9 cellular contexts compared by ENCODE assay signal in the genomic region with DNA sequence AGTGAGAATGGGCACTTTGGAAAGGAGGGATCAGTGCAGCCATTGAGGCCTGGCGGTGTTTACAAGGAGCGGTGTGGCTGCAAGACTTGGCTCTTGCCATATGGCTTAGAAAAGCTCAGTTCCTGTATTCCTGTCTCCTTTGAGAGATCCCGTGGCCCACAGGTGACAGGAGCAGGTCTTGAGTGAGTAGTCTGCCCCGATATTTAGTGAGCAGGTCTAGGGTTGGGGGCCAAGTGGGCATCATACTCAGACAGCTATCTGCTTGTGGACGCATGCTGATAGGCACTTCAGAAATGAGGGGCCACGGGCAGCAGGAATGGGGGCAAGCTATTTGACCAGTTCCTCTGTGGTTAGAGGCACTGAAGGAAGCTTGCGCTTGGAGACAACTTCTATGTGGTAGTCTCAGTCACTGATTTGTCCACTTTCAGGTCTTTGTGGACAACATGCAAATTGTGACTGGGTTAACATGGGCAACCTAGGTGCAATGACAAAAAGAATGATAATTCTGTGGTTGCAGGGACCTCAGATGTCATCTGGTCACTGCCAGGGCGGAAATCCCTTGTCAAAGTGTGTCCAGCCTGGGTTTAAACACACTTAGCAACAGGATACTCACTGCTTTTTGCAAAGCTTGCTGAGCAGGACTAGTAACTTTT. TPM values are rescaled to one million over a fixed set of nuclear protein-coding genes. Genes with fewer than 3 reads are reported as not detected.
A peak's percentile ranks its signal among the peaks of the same experiment; 100 is the strongest.
DNase-seq lines count a peak whose midpoint lies in the region; ATAC-seq and TF ChIP-seq lines count a peak whose summit lies in the region.
"Had no signal": no experiment of that assay in that cellular context is flagged by ENCODE, and none has a peak within 500 bp of the region (broad histone marks: within the 10 kb centered on the region; RNA-seq: fewer than 3 reads in every experiment).

No MANE protein-coding gene starts in this region.

- TF ChIP-seq CTCF in OCI-LY1 (IDR thresholded peaks at IDR 0.05; ENCODE audit: low read length) = no peak
- no peak for TF ChIP-seq CTCF in osteocyte (IDR thresholded peaks at IDR 0.05)

- H4K20me1 ChIP-seq in OCI-LY1 (ENCODE audit: insufficient read depth, low read length) = no peaks in the 10 kb centered on the region

- H3K27me3 Mint-ChIP-seq in osteocyte (ENCODE audit: unreplicated experiment) = peaks cover 31% of the 10 kb centered on the region

- no peaks in the 10 kb centered on the region for H3K9me3 Mint-ChIP-seq in osteocyte (ENCODE audit: unreplicated experiment)

- H3K9ac ChIP-seq in OCI-LY1 (ENCODE audit: low read length) (peak overlapping the region; percentile 95), endocrine pancreas (ENCODE audit: control insufficient read depth, insufficient read depth, low read length) (peak overlapping the region; percentile 88)

- H3K79me2 ChIP-seq in OCI-LY1 (ENCODE audit: insufficient read depth, low read length) = peaks cover 14% of the 10 kb centered on the region; the same call in 1 of the 2 replicates

- H3K36me3 ChIP-seq in OCI-LY1 (ENCODE audit: insufficient read depth, low read length) (peaks cover 44% of the 10 kb centered on the region), endocrine pancreas (ENCODE audit: control insufficient read depth, insufficient read depth, low read length) (peaks cover 5% of the 10 kb centered on the region)

- H3K27me3 ChIP-seq in OCI-LY1 (ENCODE audit: insufficient read depth, low read length) = no peaks in the 10 kb centered on the region
- H3K27me3 ChIP-seq in endocrine pancreas (ENCODE audit: control insufficient read depth, insufficient read depth, low read length) = no peaks in the 10 kb centered on the region

- peak overlapping the region; percentile 58 for H3K27ac Mint-ChIP-seq in osteocyte (ENCODE audit: unreplicated experiment)

- ATAC-seq in HG03175 (IDR thresholded peaks at IDR 0.05; ENCODE audit: unreplicated experiment) = no peak
- no peak for ATAC-seq in HG02642 (IDR thresholded peaks at IDR 0.05; ENCODE audit: poor library complexity, unreplicated experiment)
- no peak for ATAC-seq in HG03457 (IDR thresholded peaks at IDR 0.05; ENCODE audit: unreplicated experiment)

- peak overlapping the region; percentile 75 for H3K4me2 ChIP-seq in OCI-LY1 (ENCODE audit: low read length)

- peak overlapping the region; percentile 87 for H3K4me3 Mint-ChIP-seq in osteocyte (ENCODE audit: unreplicated experiment)

- no peak for DNase-seq in osteocyte (ENCODE audit: extremely low spot score, unreplicated experiment)
- DNase-seq in central memory CD4-positive, alpha-beta T cell = no peak
- DNase-seq: NCI-H1694 had no signal

- H3K4me1 ChIP-seq in OCI-LY1 (ENCODE audit: insufficient read depth, low read length, severe bottlenecking) (peaks cover 16% of the 10 kb centered on the region), endocrine pancreas (ENCODE audit: control insufficient read depth, insufficient read depth, low read length) (peaks cover 9% of the 10 kb centered on the region)

- H3K9me2 ChIP-seq in OCI-LY1 (ENCODE audit: low read depth, low read length) = no peaks in the 10 kb centered on the region

- H2AFZ ChIP-seq in OCI-LY1 (ENCODE audit: low read length) = no peak overlapping the region

- H3K27ac ChIP-seq in OCI-LY1 (ENCODE audit: low read depth, low read length, poor library complexity, severe bottlenecking) = no peak overlapping the region

- H3K4me3 ChIP-seq in GM08714 (ENCODE audit: low read length) (peak overlapping the region; percentile 97), OCI-LY1 (ENCODE audit: low read depth, low read length, poor library complexity, severe bottlenecking) (peak overlapping the region; percentile 88), endocrine pancreas (ENCODE audit: control insufficient read depth, insufficient read depth, low read length) (peak overlapping the region; percentile 70)

- no peaks in the 10 kb centered on the region for H3F3A ChIP-seq in OCI-LY1 (ENCODE audit: insufficient read depth, low read length)

- H3K9me3 ChIP-seq in OCI-LY1 (ENCODE audit: low read length) (no peaks in the 10 kb centered on the region), endocrine pancreas (ENCODE audit: control insufficient read depth, low read length) (no peaks in the 10 kb centered on the region)

- H3K4me1 Mint-ChIP-seq in osteocyte (ENCODE audit: unreplicated experiment) = peaks cover 24% of the 10 kb centered on the region

- peaks cover 38% of the 10 kb centered on the region for H3K36me3 Mint-ChIP-seq in osteocyte (ENCODE audit: unreplicated experiment)

RNA-seq across cellular contexts. Expression of a gene that starts 1.1 kb away (rescaled TPM):
- total RNA-seq in osteocyte = 102 and 120 TPM in 2 replicates

RNA-seq across cellular contexts. Expression of a gene that starts 29.5 kb away (rescaled TPM):
- total RNA-seq in osteocyte = 0.08 TPM in 1 of 2 replicates, not detected in the other
